Comparison of ENCODE assay signal across 2 cellular contexts in genomic region chr17:15452746-15453145, GRCh38.
TF ChIP-seq lines count a peak whose summit lies in the region.

No MANE protein-coding gene starts in this region.

TF ChIP-seq in IMR-90, 13 proteins besides CTCF, POLR2A, EP300 and RAD21:
- TF ChIP-seq CEBPB (IDR thresholded peaks at IDR 0.05; ENCODE audit: low read depth, low read length) (no peak), MXI1 (IDR thresholded peaks at IDR 0.05; ENCODE audit: borderline replicate concordance, low read depth, low read length) (no peak), CHD1 (IDR thresholded peaks at IDR 0.05; ENCODE audit: low read depth, low read length) (no peak), NFE2L2 (IDR thresholded peaks at IDR 0.05; ENCODE audit: low read depth, low read length) (no peak), SMC3 (IDR thresholded peaks at IDR 0.05; ENCODE audit: low read depth, low read length) (no peak), RCOR1 (IDR thresholded peaks at IDR 0.05; ENCODE audit: insufficient replicate concordance, low read length) (no peak), FOS (IDR thresholded peaks at IDR 0.05; ENCODE audit: low read depth, low read length) (no peak), MAFK (IDR thresholded peaks at IDR 0.05; ENCODE audit: low read depth, low read length) (no peak), BHLHE40 (IDR thresholded peaks at IDR 0.05; ENCODE audit: low read depth, low read length) (no peak), RFX5 (IDR thresholded peaks at IDR 0.05; ENCODE audit: low read depth, low read length) (no peak), MAZ (IDR thresholded peaks at IDR 0.05; ENCODE audit: borderline replicate concordance, low read depth, low read length) (no peak), ELK1 (IDR thresholded peaks at IDR 0.05; ENCODE audit: borderline replicate concordance, low read depth, low read length) (no peak), USF2 (IDR thresholded peaks at IDR 0.05; ENCODE audit: low read depth, low read length) (no peak)

TF ChIP-seq in GM12891, 5 proteins besides CTCF, POLR2A, EP300 and RAD21:
- TF ChIP-seq PAX5 (IDR thresholded peaks at IDR 0.05; ENCODE audit: insufficient read depth, low read length, severe bottlenecking) (no peak), POLR2AphosphoS5 (IDR thresholded peaks at IDR 0.05; ENCODE audit: low read depth, low read length) (no peak), POU2F2 (IDR thresholded peaks at IDR 0.05; ENCODE audit: low read depth, low read length) (no peak), SPI1 (IDR thresholded peaks at IDR 0.05; ENCODE audit: low read depth, low read length) (no peak), TAF1 (IDR thresholded peaks at IDR 0.05; ENCODE audit: low read depth, low read length) (no peak)
TF ChIP-seq in GM12891: peak in this region for 0.
